9 cellular contexts compared by ENCODE assay signal in genomic region chr2:96533292-96534073, GRCh38. TPM values are rescaled to one million over a fixed set of nuclear protein-coding genes. Genes with fewer than 3 reads are reported as not detected.
DNase-seq lines count a peak whose midpoint lies in the region; ATAC-seq, FAIRE-seq and TF ChIP-seq lines count a peak whose summit lies in the region.
"Had no signal": no experiment of that assay in that cellular context is flagged by ENCODE, and none has a peak within 500 bp of the region (broad histone marks: within the 10 kb centered on the region; RNA-seq: fewer than 3 reads in every experiment).

No MANE protein-coding gene starts in this region.

- no peak for TF ChIP-seq CTCF in brain (conservative IDR thresholded peaks at IDR 0.05)
- TF ChIP-seq CTCF in lower leg skin (IDR thresholded peaks at IDR 0.05): no peak
- peak in 2 of 6 experiments; percentile 2 to 5 for TF ChIP-seq CTCF in upper lobe of left lung (IDR thresholded peaks at IDR 0.05)

- peak; percentile 61 for DNase-seq in activated CD4-positive, alpha-beta T cell treated with anti-CD3 and anti-CD28 coated beads, Interleukin-2, amount 10 ng/mL, durations not matched to agents 24 days and 14 days
- DNase-seq in activated CD4-positive, alpha-beta T cell treated with anti-CD3 and anti-CD28 coated beads, Interleukin-2, amount 10 ng/mL, durations not matched to agents 7 days and 5 days: no peak
- DNase-seq in lower leg skin (ENCODE audit: low spot score in 2 of 2) (peak; percentile 93 to 98), upper lobe of left lung (peak in 1 of 2 donors; percentile 92), germinal center (ENCODE audit: low spot score) (no peak), HTR-8/SVneo (ENCODE audit: insufficient read length, low spot score) (no peak)
- DNase-seq: DND-41 had no signal

- H3K4me3 Mint-ChIP-seq in activated CD4-positive, alpha-beta T cell treated with anti-CD3 and anti-CD28 coated beads, Interleukin-2, amount 10 ng/mL, durations not matched to agents 24 days and 14 days: no peak overlapping the region
- no peak overlapping the region for H3K4me3 Mint-ChIP-seq in activated CD4-positive, alpha-beta T cell treated with anti-CD3 and anti-CD28 coated beads, Interleukin-2, amount 10 ng/mL, durations not matched to agents 7 days and 5 days
- peak overlapping the region in 2 of 5 experiments; percentile 59 to 82 for H3K4me3 Mint-ChIP-seq in brain

- TF ChIP-seq EP300 in upper lobe of left lung (IDR thresholded peaks at IDR 0.05): peak in 3 of 4 donors; percentile 2 to 76 (median 30)

- H3K4me1 Mint-ChIP-seq in activated CD4-positive, alpha-beta T cell treated with anti-CD3 and anti-CD28 coated beads, Interleukin-2, amount 10 ng/mL, durations not matched to agents 24 days and 14 days: peaks cover 68% of the 10 kb centered on the region
- H3K4me1 Mint-ChIP-seq in activated CD4-positive, alpha-beta T cell treated with anti-CD3 and anti-CD28 coated beads, Interleukin-2, amount 10 ng/mL, durations not matched to agents 7 days and 5 days: peaks cover 70% of the 10 kb centered on the region
- H3K4me1 Mint-ChIP-seq in brain: peaks cover 72% of the 10 kb centered on the region

- no peaks in the 10 kb centered on the region for H3K27me3 Mint-ChIP-seq in activated CD4-positive, alpha-beta T cell treated with anti-CD3 and anti-CD28 coated beads, Interleukin-2, amount 10 ng/mL, durations not matched to agents 24 days and 14 days
- H3K27me3 Mint-ChIP-seq in activated CD4-positive, alpha-beta T cell treated with anti-CD3 and anti-CD28 coated beads, Interleukin-2, amount 10 ng/mL, durations not matched to agents 7 days and 5 days: no peaks in the 10 kb centered on the region
- peaks cover 22% of the 10 kb centered on the region for H3K27me3 Mint-ChIP-seq in brain

- no peaks in the 10 kb centered on the region for H3K9me3 Mint-ChIP-seq in activated CD4-positive, alpha-beta T cell treated with anti-CD3 and anti-CD28 coated beads, Interleukin-2, amount 10 ng/mL, durations not matched to agents 24 days and 14 days
- no peaks in the 10 kb centered on the region for H3K9me3 Mint-ChIP-seq in activated CD4-positive, alpha-beta T cell treated with anti-CD3 and anti-CD28 coated beads, Interleukin-2, amount 10 ng/mL, durations not matched to agents 7 days and 5 days
- peaks cover 0 to 4% (median 0%) of the 10 kb centered on the region in 5 experiments for H3K9me3 Mint-ChIP-seq in brain

- ATAC-seq in upper lobe of left lung (ENCODE audit: low FRiP score in 2 of 2) (peak; percentile 6 to 37), HG03442 (IDR thresholded peaks at IDR 0.05; ENCODE audit: unreplicated experiment) (no peak)

- no peak for FAIRE-seq in HTR-8/SVneo (lab: Jason Lieb, UNC)

- 8 to 11% methylated on average over 8 of the region's 8 CpGs for WGBS in lower leg skin, 2 donors
- 16 to 25% methylated on average over 8 of the region's 8 CpGs for WGBS in upper lobe of left lung, 2 donors

- peaks cover 52 to 89% (median 75%) of the 10 kb centered on the region in 4 donors for H3K4me1 ChIP-seq in upper lobe of left lung

- no peaks in the 10 kb centered on the region for H3K27me3 ChIP-seq in upper lobe of left lung

- peak overlapping the region; percentile 76 to 94 (median 93) for H3K27ac ChIP-seq in upper lobe of left lung

- H3K36me3 Mint-ChIP-seq in activated CD4-positive, alpha-beta T cell treated with anti-CD3 and anti-CD28 coated beads, Interleukin-2, amount 10 ng/mL, durations not matched to agents 24 days and 14 days (ENCODE audit: low read depth): peaks cover 14% of the 10 kb centered on the region
- peaks cover 2% of the 10 kb centered on the region for H3K36me3 Mint-ChIP-seq in activated CD4-positive, alpha-beta T cell treated with anti-CD3 and anti-CD28 coated beads, Interleukin-2, amount 10 ng/mL, durations not matched to agents 7 days and 5 days (ENCODE audit: low read depth)
- H3K36me3 Mint-ChIP-seq in brain: no peaks in the 10 kb centered on the region

- POLR2A ChIA-PET in activated CD4-positive, alpha-beta T cell treated with anti-CD3 and anti-CD28 coated beads, Interleukin-2, amount 10 ng/mL, durations not matched to agents 7 days and 5 days (lab: Charles Lee): interaction anchor here (1.0 kb wide), 1 partner anchor 8 kb away, joined by 3 read pairs; no protein-coding TSS in a partner anchor

- H3K4me3 ChIP-seq in lower leg skin (ENCODE audit: low read depth, poor library complexity, severe bottlenecking): no peak overlapping the region
- H3K4me3 ChIP-seq in upper lobe of left lung: no peak overlapping the region

- intact Hi-C loops in activated CD4-positive, alpha-beta T cell treated with anti-CD3 and anti-CD28 coated beads, Interleukin-2, amount 10 ng/mL, durations not matched to agents 24 days and 14 days (cut with micrococcal nuclease): loop anchor here (2.0 to 10.0 kb wide), 3 partner anchors 25 to 999 kb away; partner anchors contain the start of gene ANKRD36
- intact Hi-C loops in lower leg skin (cut with DNase I; ENCODE audit: low total_unique reads): no loop called here

- H3K36me3 ChIP-seq in upper lobe of left lung: no peaks in the 10 kb centered on the region

- TF ChIP-seq POLR2A in lower leg skin (IDR thresholded peaks at IDR 0.05) (no peak), upper lobe of left lung (IDR thresholded peaks at IDR 0.05) (peak in 2 of 4 donors; percentile 10 to 31)

- H3K27ac Mint-ChIP-seq in activated CD4-positive, alpha-beta T cell treated with anti-CD3 and anti-CD28 coated beads, Interleukin-2, amount 10 ng/mL, durations not matched to agents 24 days and 14 days: peak overlapping the region; percentile 55
- no peak overlapping the region for H3K27ac Mint-ChIP-seq in activated CD4-positive, alpha-beta T cell treated with anti-CD3 and anti-CD28 coated beads, Interleukin-2, amount 10 ng/mL, durations not matched to agents 7 days and 5 days
- H3K27ac Mint-ChIP-seq in brain: peak overlapping the region in 4 of 5 experiments; percentile 25 to 71 (median 62)

- H3K9me3 ChIP-seq in upper lobe of left lung: no peaks in the 10 kb centered on the region

- CTCF ChIA-PET in activated CD4-positive, alpha-beta T cell treated with anti-CD3 and anti-CD28 coated beads, Interleukin-2, amount 10 ng/mL, durations not matched to agents 7 days and 5 days (lab: Charles Lee): interaction anchor here (0.5 to 1.5 kb wide), 6 partner anchors 19 to 193 kb away, joined by 3 to 5 read pairs (median 3); no protein-coding TSS in a partner anchor

RNA-seq across cellular contexts. Expression of gene ARID5A, which starts 3.1 kb away (rescaled TPM):
- total RNA-seq in activated CD4-positive, alpha-beta T cell treated with anti-CD3 and anti-CD28 coated beads, Interleukin-2, amount 10 ng/mL, durations not matched to agents 24 days and 14 days: 214 and 229 TPM in 2 replicates
- total RNA-seq in activated CD4-positive, alpha-beta T cell treated with anti-CD3 and anti-CD28 coated beads, Interleukin-2, amount 10 ng/mL, durations not matched to agents 7 days and 5 days: 10 to 100 TPM; 47.2 to 50.5 TPM
- polyA plus RNA-seq in brain (ENCODE audit: insufficient read depth, low read depth, low replicate concordance): 10.4 TPM
- total RNA-seq in lower leg skin (10 to 100 TPM; 12.0 to 23.0 (median 19.7) TPM), upper lobe of left lung (10 to 100 TPM; 18.6 to 57.2 (median 39.7) TPM)

RNA-seq across cellular contexts. Expression of gene NEURL3, which starts 28.3 kb away (rescaled TPM):
- 1.0 and 1.2 TPM in 2 replicates for total RNA-seq in activated CD4-positive, alpha-beta T cell treated with anti-CD3 and anti-CD28 coated beads, Interleukin-2, amount 10 ng/mL, durations not matched to agents 24 days and 14 days
- under 1 TPM; 0.22 to 0.27 TPM for total RNA-seq in activated CD4-positive, alpha-beta T cell treated with anti-CD3 and anti-CD28 coated beads, Interleukin-2, amount 10 ng/mL, durations not matched to agents 7 days and 5 days
- not detected for polyA plus RNA-seq in brain (ENCODE audit: insufficient read depth, low read depth, low replicate concordance)
- total RNA-seq in lower leg skin (1 to 10 TPM in 2 of 4 donors, under 1 TPM in 2; 0.57 to 3.0 (median 1.7) TPM), upper lobe of left lung (1 to 10 TPM in 2 of 6 donors, under 1 TPM in 1, not detected in 3; 0.61 to 2.6 (median 1.1) TPM)

Comparison
In these comparisons a context has a peak if more than half of its experiments do, and no peak if none do; other contexts are left out.
1. DNase-seq: peak in activated CD4-positive, alpha-beta T cell treated with anti-CD3 and anti-CD28 coated beads, Interleukin-2, amount 10 ng/mL, durations not matched to agents 24 days and 14 days (single experiment) and lower leg skin (2 of 2); none in activated CD4-positive, alpha-beta T cell treated with anti-CD3 and anti-CD28 coated beads, Interleukin-2, amount 10 ng/mL, durations not matched to agents 7 days and 5 days (single experiment), germinal center (single experiment) and HTR-8/SVneo (single experiment).